Comparison of ENCODE assay signal across 1 cellular context in genomic region chr19:38095411-38096308, GRCh38.
TF ChIP-seq lines count a peak whose summit lies in the region.

No MANE protein-coding gene starts in this region.

TF ChIP-seq in HEK293, 187 proteins besides CTCF, POLR2A, EP300 and RAD21 (continued from another document):
- TF ChIP-seq, protein P1, sequence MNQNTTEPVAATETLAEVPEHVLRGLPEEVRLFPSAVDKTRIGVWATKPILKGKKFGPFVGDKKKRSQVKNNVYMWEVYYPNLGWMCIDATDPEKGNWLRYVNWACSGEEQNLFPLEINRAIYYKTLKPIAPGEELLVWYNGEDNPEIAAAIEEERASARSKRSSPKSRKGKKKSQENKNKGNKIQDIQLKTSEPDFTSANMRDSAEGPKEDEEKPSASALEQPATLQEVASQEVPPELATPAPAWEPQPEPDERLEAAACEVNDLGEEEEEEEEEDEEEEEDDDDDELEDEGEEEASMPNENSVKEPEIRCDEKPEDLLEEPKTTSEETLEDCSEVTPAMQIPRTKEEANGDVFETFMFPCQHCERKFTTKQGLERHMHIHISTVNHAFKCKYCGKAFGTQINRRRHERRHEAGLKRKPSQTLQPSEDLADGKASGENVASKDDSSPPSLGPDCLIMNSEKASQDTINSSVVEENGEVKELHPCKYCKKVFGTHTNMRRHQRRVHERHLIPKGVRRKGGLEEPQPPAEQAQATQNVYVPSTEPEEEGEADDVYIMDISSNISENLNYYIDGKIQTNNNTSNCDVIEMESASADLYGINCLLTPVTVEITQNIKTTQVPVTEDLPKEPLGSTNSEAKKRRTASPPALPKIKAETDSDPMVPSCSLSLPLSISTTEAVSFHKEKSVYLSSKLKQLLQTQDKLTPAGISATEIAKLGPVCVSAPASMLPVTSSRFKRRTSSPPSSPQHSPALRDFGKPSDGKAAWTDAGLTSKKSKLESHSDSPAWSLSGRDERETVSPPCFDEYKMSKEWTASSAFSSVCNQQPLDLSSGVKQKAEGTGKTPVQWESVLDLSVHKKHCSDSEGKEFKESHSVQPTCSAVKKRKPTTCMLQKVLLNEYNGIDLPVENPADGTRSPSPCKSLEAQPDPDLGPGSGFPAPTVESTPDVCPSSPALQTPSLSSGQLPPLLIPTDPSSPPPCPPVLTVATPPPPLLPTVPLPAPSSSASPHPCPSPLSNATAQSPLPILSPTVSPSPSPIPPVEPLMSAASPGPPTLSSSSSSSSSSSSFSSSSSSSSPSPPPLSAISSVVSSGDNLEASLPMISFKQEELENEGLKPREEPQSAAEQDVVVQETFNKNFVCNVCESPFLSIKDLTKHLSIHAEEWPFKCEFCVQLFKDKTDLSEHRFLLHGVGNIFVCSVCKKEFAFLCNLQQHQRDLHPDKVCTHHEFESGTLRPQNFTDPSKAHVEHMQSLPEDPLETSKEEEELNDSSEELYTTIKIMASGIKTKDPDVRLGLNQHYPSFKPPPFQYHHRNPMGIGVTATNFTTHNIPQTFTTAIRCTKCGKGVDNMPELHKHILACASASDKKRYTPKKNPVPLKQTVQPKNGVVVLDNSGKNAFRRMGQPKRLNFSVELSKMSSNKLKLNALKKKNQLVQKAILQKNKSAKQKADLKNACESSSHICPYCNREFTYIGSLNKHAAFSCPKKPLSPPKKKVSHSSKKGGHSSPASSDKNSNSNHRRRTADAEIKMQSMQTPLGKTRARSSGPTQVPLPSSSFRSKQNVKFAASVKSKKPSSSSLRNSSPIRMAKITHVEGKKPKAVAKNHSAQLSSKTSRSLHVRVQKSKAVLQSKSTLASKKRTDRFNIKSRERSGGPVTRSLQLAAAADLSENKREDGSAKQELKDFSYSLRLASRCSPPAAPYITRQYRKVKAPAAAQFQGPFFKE (tag by site-specific recombination; IDR thresholded peaks at IDR 0.05; ENCODE audit: borderline replicate concordance): no peak
- TF ChIP-seq SCRT1 (tag by site-specific recombination; IDR thresholded peaks at IDR 0.05; ENCODE audit: borderline replicate concordance) (0 out of 2 replicates have a peak, but pooled peaks have one; percentile 31), ZNF558 (tag by site-specific recombination; IDR thresholded peaks at IDR 0.05) (peak; percentile 18; the same call in 1 of the 2 replicates)
- TF ChIP-seq, protein P2, sequence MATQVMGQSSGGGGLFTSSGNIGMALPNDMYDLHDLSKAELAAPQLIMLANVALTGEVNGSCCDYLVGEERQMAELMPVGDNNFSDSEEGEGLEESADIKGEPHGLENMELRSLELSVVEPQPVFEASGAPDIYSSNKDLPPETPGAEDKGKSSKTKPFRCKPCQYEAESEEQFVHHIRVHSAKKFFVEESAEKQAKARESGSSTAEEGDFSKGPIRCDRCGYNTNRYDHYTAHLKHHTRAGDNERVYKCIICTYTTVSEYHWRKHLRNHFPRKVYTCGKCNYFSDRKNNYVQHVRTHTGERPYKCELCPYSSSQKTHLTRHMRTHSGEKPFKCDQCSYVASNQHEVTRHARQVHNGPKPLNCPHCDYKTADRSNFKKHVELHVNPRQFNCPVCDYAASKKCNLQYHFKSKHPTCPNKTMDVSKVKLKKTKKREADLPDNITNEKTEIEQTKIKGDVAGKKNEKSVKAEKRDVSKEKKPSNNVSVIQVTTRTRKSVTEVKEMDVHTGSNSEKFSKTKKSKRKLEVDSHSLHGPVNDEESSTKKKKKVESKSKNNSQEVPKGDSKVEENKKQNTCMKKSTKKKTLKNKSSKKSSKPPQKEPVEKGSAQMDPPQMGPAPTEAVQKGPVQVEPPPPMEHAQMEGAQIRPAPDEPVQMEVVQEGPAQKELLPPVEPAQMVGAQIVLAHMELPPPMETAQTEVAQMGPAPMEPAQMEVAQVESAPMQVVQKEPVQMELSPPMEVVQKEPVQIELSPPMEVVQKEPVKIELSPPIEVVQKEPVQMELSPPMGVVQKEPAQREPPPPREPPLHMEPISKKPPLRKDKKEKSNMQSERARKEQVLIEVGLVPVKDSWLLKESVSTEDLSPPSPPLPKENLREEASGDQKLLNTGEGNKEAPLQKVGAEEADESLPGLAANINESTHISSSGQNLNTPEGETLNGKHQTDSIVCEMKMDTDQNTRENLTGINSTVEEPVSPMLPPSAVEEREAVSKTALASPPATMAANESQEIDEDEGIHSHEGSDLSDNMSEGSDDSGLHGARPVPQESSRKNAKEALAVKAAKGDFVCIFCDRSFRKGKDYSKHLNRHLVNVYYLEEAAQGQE (tag by site-specific recombination; IDR thresholded peaks at IDR 0.05): 0 out of 2 replicates have a peak, but pooled peaks have one; percentile 37
TF ChIP-seq in HEK293: peak in this region for 16.
